Comparison of ENCODE assay signal across 18 cellular contexts in genomic region chr2:74028290-74028689, GRCh38. TPM values are rescaled to one million over a fixed set of nuclear protein-coding genes. Genes with fewer than 3 reads are reported as not detected.
A peak's percentile ranks its signal among the peaks of the same experiment; 100 is the strongest.
DNase-seq lines count a peak whose midpoint lies in the region; ATAC-seq, FAIRE-seq and TF ChIP-seq lines count a peak whose summit lies in the region.
"Had no signal": no experiment of that assay in that cellular context is flagged by ENCODE, and none has a peak within 500 bp of the region (broad histone marks: within the 10 kb centered on the region; RNA-seq: fewer than 3 reads in every experiment).

No MANE protein-coding gene starts in this region.

- H3K79me2 ChIP-seq in GM12878 (ENCODE audit: control insufficient read depth, insufficient read depth, low read length), result peaks cover 89% of the 10 kb centered on the region

- no peak for TF ChIP-seq CTCF in CD4-positive, alpha-beta T cell (IDR thresholded peaks at IDR 0.05)
- no peak for TF ChIP-seq CTCF in GM12878 (IDR thresholded peaks at IDR 0.05 in 2 of 3, conservative IDR thresholded peaks at IDR 0.05 in 1 of 3; ENCODE audit: control insufficient read depth in 2 of 3, extremely low read depth in 1 of 3, insufficient read depth in 1 of 3, low read depth in 3 of 3, low read length in 3 of 3)

- TF ChIP-seq POLR2A in GM12878 (IDR thresholded peaks at IDR 0.05; ENCODE audit: low read depth, low read length), result no peak

- RAD21 ChIA-PET in GM12878 (lab: Charles Lee; ENCODE audit: unreplicated experiment), result interaction anchor here (0.7 to 6.7 kb wide), 5 partner anchors 9 to 92 kb away, joined by 3 to 57 read pairs (median 4); no protein-coding TSS in a partner anchor

- POLR2A ChIA-PET in CD4-positive, alpha-beta T cell (lab: Charles Lee), result no interaction called here
- POLR2A ChIA-PET in GM12878 (lab: Charles Lee), result interaction anchor here (1.8 to 6.2 kb wide), 2 partner anchors 9 to 27 kb away, joined by 7 to 68 read pairs; no protein-coding TSS in a partner anchor

- H2AFZ ChIP-seq in GM12878 (ENCODE audit: control insufficient read depth, low read depth, low read length), result no peak overlapping the region

- SMC1A ChIA-PET in GM12878 (lab: Charles Lee; ENCODE audit: uncharacterized antibody, unreplicated experiment), result interaction anchor here (0.7 to 6.4 kb wide), 3 partner anchors 10 to 40 kb away, joined by 3 to 94 read pairs (median 12); no protein-coding TSS in a partner anchor

- H4K20me1 ChIP-seq in GM12878 (ENCODE audit: control insufficient read depth, insufficient read depth), result no peaks in the 10 kb centered on the region

- H3K27ac ChIP-seq in CD4-positive, alpha-beta T cell (ENCODE audit: low read depth, low read length), result no peak overlapping the region
- H3K27ac ChIP-seq in GM12878 (ENCODE audit: control insufficient read depth, insufficient read depth), result peak overlapping the region; percentile 73; the same call in 1 of the 2 replicates
- H3K27ac ChIP-seq: HL-60 had no signal

- H3K27ac Mint-ChIP-seq in CD4-positive, alpha-beta T cell, result peak overlapping the region; percentile 51
- H3K27ac Mint-ChIP-seq: H9 had no signal

- H3K27me3 ChIP-seq in CD4-positive, alpha-beta T cell (ENCODE audit: control insufficient read depth, insufficient read depth, low read length), result no peaks in the 10 kb centered on the region
- H3K27me3 ChIP-seq in GM12878 (replicated peaks in 1 of 2; ENCODE audit: control insufficient read depth in 2 of 2, insufficient read depth in 2 of 2, low read length in 1 of 2) (no peaks in the 10 kb centered on the region), MG63 (no peaks in the 10 kb centered on the region)
- H3K27me3 ChIP-seq: BE2C had no signal

- DNase-seq in CD4-positive, alpha-beta T cell, result no peak
- DNase-seq in GM19239 (ENCODE audit: insufficient read length, low spot score) (no peak), GM12878 (ENCODE audit: low read depth, low spot score) (no peak), GM03348 (ENCODE audit: low spot score) (no peak), MG63 (no peak)
- DNase-seq: ACHN; BE2C; C1 segment of cervical spinal cord; Caco-2; CD4-positive, CD25-positive, alpha-beta regulatory T cell; DMS153; DMS79; GDM1; H9 had no signal

- H3K36me3 Mint-ChIP-seq in CD4-positive, alpha-beta T cell (ENCODE audit: low read depth), result peaks cover 9% of the 10 kb centered on the region
- H3K36me3 Mint-ChIP-seq: CD4-positive, CD25-positive, alpha-beta regulatory T cell had no signal

- FAIRE-seq in GM19239 (lab: Jason Lieb, UNC) (peak; percentile 75), GM12878 (lab: Jason Lieb, UNC) (no peak), islet of Langerhans (lab: Jason Lieb, UNC) (peak; percentile 24)
- FAIRE-seq: A204.1, H1 had no signal

- H3K4me1 ChIP-seq in GM12878 (ENCODE audit: control insufficient read depth, insufficient read depth, low read length), result peaks cover 52% of the 10 kb centered on the region
- H3K4me1 ChIP-seq: Caco-2 had no signal

- no peak for ATAC-seq in CD4-positive, alpha-beta T cell (ENCODE audit: poor library complexity)
- ATAC-seq in GM12878, result no peak

- H3K9me3 ChIP-seq in CD4-positive, alpha-beta T cell (ENCODE audit: control insufficient read depth, low read length), result no peaks in the 10 kb centered on the region
- H3K9me3 ChIP-seq in GM12878 (replicated peaks; ENCODE audit: control insufficient read depth, insufficient read depth, low read length) (no peaks in the 10 kb centered on the region; the same call in 2 of the 3 replicates), MG63 (no peaks in the 10 kb centered on the region)
- H3K9me3 ChIP-seq: BE2C, Caco-2 had no signal

- no peak overlapping the region for H3K4me3 ChIP-seq in GM12878
- H3K4me3 ChIP-seq in MG63, result no peak overlapping the region

- no peak for TF ChIP-seq RAD21 in GM12878 (IDR thresholded peaks at IDR 0.05; ENCODE audit: insufficient read depth, low read depth, low read length)

- CTCF ChIA-PET in CD4-positive, alpha-beta T cell (lab: Charles Lee), result no interaction called here
- CTCF ChIA-PET in GM12878 (lab: Yijun Ruan, JAX), result interaction anchor here (0.8 to 5.0 kb wide), 2 partner anchors 9 to 41 kb away, joined by 3 to 31 read pairs; no protein-coding TSS in a partner anchor

- in situ Hi-C loops in GM12878 (cut with MboI), result no loop called here

- H3K9me3 Mint-ChIP-seq in CD4-positive, alpha-beta T cell, result no peaks in the 10 kb centered on the region

- H3K4me1 Mint-ChIP-seq in CD4-positive, alpha-beta T cell (ENCODE audit: low read depth), result peaks cover 88% of the 10 kb centered on the region

- no TSS peak for BruUV-seq in GM12878 (replicated peaks; lab: Mats Ljungman, UMichigan)

- TF ChIP-seq EP300 in GM12878 (IDR thresholded peaks at IDR 0.05; ENCODE audit: borderline replicate concordance in 1 of 2, control insufficient read depth in 1 of 2, low read depth in 2 of 2, low read length in 2 of 2), result no peak

- H3K36me3 ChIP-seq in GM12878 (ENCODE audit: control insufficient read depth in 2 of 2, insufficient read depth in 2 of 2, low read length in 1 of 2), result peaks cover 0 to 3% of the 10 kb centered on the region in 2 experiments; a peak in 2 of 4 replicates
- peaks cover 5% of the 10 kb centered on the region; the same call in 1 of the 2 replicates for H3K36me3 ChIP-seq in MG63
- H3K36me3 ChIP-seq: BE2C had no signal

- H3K4me3 Mint-ChIP-seq in CD4-positive, alpha-beta T cell, result no peak overlapping the region
- H3K4me3 Mint-ChIP-seq: H9 had no signal

- no peaks in the 10 kb centered on the region for H3K27me3 Mint-ChIP-seq in CD4-positive, alpha-beta T cell
- H3K27me3 Mint-ChIP-seq: CD4-positive, CD25-positive, alpha-beta regulatory T cell had no signal

- no peak overlapping the region for H3K4me2 ChIP-seq in GM12878 (ENCODE audit: control insufficient read depth, insufficient read depth)

- intact Hi-C loops in CD4-positive, alpha-beta T cell (cut with DNase I, micrococcal nuclease), result no loop called here
- intact Hi-C loops in GM12878 (cut with micrococcal nuclease; ENCODE audit: unreplicated experiment), result no loop called here

- H3K9ac ChIP-seq in GM12878 (ENCODE audit: control insufficient read depth, insufficient read depth, low read length), result no peak overlapping the region

TF ChIP-seq in GM12878, 131 proteins besides CTCF, POLR2A, EP300 and RAD21 (continues in another document):
- TF ChIP-seq ESRRA (IDR thresholded peaks at IDR 0.05; ENCODE audit: low read length) (no peak), EGR1 (IDR thresholded peaks at IDR 0.05; ENCODE audit: borderline replicate concordance in 1 of 2, low read depth in 2 of 2, low read length in 2 of 2) (no peak), CREM (IDR thresholded peaks at IDR 0.05; ENCODE audit: low read depth) (no peak), GATAD2B (conservative IDR thresholded peaks at IDR 0.05; ENCODE audit: low read depth) (no peak), CEBPB (IDR thresholded peaks at IDR 0.05; ENCODE audit: borderline replicate concordance in 1 of 2, low read depth in 2 of 2, low read length in 2 of 2) (no peak), SKIL (IDR thresholded peaks at IDR 0.05; ENCODE audit: low read depth, poor library complexity, severe bottlenecking) (no peak)

RNA-seq across cellular contexts. Expression of gene TET3, which starts 43.6 kb away (rescaled TPM):
- total RNA-seq in CD4-positive, alpha-beta T cell, result 10 to 100 TPM; 22.2 to 24.1 TPM
- 80.8 and 86.7 TPM in 2 replicates for total RNA-seq in GM12878 (2013; cell fraction: nucleolus; rRNA removed)
- total RNA-seq in GM12878 (2014; rRNA removed), result 8.2 and 8.6 TPM in 2 replicates
- total RNA-seq in GM12878 (2014; rRNA removed; fragmentation: Illumina TruSeq; extraction: Trizol), result 7.9 and 8.3 TPM in 2 replicates
- 23.8 and 25.9 TPM in 2 replicates for total RNA-seq in GM12878 (2021)
- polyA plus RNA-seq in GM12878 (2011; ENCODE audit: low read depth), result 6.2 TPM
- polyA plus RNA-seq in GM12878 (2011; rRNA removed), result 10.0 and 11.2 TPM in 2 replicates
- 7.3 and 8.3 TPM in 2 replicates for polyA plus RNA-seq in GM12878 (2011; cell fraction: cytosol; rRNA removed)
- 27.5 and 29.7 TPM in 2 replicates for polyA plus RNA-seq in GM12878 (2011; cell fraction: nucleus; rRNA removed)
- 11.7 and 11.9 TPM in 2 replicates for polyA plus RNA-seq in GM12878 (2012)
- 10.0 and 11.3 TPM in 2 replicates for polyA plus RNA-seq in GM12878 (2014; fragmentation: Illumina TruSeq; extraction: Trizol)
- under 1 TPM; 0.77 to 0.84 TPM for polyA plus RNA-seq in GM12878 (2014; fragmentation: Nextera tagmentation; extraction: Ambion mirVana)
- polyA plus RNA-seq in GM12878 (2014; rRNA removed), result 10.5 and 10.6 TPM in 2 replicates
- polyA plus RNA-seq in GM12878 (2016; fragmentation: Nextera tagmentation; extraction: Ambion mirVana), result 1 to 10 TPM; 2.1 to 2.7 TPM
- polyA minus RNA-seq in GM12878 (2011; rRNA and poly(A)+ RNA removed), result 14.6 and 21.8 TPM in 2 replicates
- polyA minus RNA-seq in GM12878 (2011; cell fraction: cytosol; rRNA and poly(A)+ RNA removed), result 10.1 and 12.2 TPM in 2 replicates
- polyA minus RNA-seq in GM12878 (2011; cell fraction: nucleus; rRNA and poly(A)+ RNA removed), result 15.4 and 28.9 TPM in 2 replicates
- total RNA-seq in MG63 (2014; rRNA removed; shearing (Covaris generic); ENCODE audit: low replicate concordance), result 1.6 and 2.1 TPM in 2 replicates
